1 cellular context compared by ENCODE assay signal in genomic region chr19:18112989-18113478, GRCh38.
TF ChIP-seq lines count a peak whose summit lies in the region.

No MANE protein-coding gene starts in this region.

TF ChIP-seq in GM23338, 12 proteins besides CTCF, POLR2A, EP300 and RAD21 (continued from another document):
- TF ChIP-seq ETS1 (IDR thresholded peaks at IDR 0.05) (no peak), ZNF331 (CRISPR knock-in tag; IDR thresholded peaks at IDR 0.05; ENCODE audit: low read depth) (no peak)
